1 cellular context compared by ENCODE assay signal in the genomic region with DNA sequence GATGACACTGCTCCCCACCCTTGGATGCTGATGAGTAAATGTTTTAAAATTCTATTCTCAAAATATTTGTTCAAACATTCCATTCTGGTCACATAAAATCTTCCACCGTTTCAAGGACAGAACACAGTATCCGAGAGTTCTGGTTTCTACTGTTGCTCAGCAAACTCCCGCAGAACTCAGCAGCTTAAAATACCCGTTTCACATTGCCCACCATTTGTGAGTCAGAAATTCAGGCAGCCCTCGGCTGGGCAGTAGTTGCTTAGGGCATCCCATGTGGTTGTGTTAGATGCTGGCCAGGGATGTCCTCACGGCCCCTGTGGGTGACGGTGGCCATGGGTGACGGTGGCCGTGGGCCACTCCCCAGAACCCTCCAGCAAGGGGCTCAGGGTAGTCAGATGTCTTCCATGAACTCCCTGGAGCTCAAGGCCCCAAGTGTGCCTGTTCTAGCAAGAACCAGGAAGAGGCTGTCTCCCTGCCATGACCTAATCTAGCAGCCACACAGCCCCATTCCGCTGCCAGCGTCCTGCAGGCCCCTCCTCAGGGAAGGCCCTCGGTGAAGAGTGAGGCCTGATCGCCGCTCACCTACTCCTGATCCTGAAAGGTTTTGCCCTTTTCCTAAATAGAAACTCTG.
TF ChIP-seq lines count a peak whose summit lies in the region.

No MANE protein-coding gene starts in this region.

TF ChIP-seq in H1, 55 proteins besides CTCF, POLR2A, EP300 and RAD21:
- no peak for TF ChIP-seq BCL11A (IDR thresholded peaks at IDR 0.05; ENCODE audit: low read depth in 2 of 2, low read length in 2 of 2)
- no peak for TF ChIP-seq RXRA (IDR thresholded peaks at IDR 0.05; ENCODE audit: insufficient read depth, low read depth, low read length)
- TF ChIP-seq TAF1 (IDR thresholded peaks at IDR 0.05; ENCODE audit: low read depth, low read length), result no peak
- TF ChIP-seq, protein P1, sequence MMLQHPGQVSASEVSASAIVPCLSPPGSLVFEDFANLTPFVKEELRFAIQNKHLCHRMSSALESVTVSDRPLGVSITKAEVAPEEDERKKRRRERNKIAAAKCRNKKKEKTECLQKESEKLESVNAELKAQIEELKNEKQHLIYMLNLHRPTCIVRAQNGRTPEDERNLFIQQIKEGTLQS (IDR thresholded peaks at IDR 0.05; ENCODE audit: insufficient read depth, low read depth, low read length), result no peak
- no peak for TF ChIP-seq KDM5A (IDR thresholded peaks at IDR 0.05; ENCODE audit: low read length)
- TF ChIP-seq RNF2 (IDR thresholded peaks at IDR 0.05; ENCODE audit: borderline replicate concordance, low read depth, low read length, missing control alignments, poor library complexity, severe bottlenecking), result no peak
- TF ChIP-seq GABPA (IDR thresholded peaks at IDR 0.05; ENCODE audit: borderline replicate concordance, insufficient read depth, low read length), result no peak
